Comparison of ENCODE assay signal across 19 cellular contexts in the genomic region with DNA sequence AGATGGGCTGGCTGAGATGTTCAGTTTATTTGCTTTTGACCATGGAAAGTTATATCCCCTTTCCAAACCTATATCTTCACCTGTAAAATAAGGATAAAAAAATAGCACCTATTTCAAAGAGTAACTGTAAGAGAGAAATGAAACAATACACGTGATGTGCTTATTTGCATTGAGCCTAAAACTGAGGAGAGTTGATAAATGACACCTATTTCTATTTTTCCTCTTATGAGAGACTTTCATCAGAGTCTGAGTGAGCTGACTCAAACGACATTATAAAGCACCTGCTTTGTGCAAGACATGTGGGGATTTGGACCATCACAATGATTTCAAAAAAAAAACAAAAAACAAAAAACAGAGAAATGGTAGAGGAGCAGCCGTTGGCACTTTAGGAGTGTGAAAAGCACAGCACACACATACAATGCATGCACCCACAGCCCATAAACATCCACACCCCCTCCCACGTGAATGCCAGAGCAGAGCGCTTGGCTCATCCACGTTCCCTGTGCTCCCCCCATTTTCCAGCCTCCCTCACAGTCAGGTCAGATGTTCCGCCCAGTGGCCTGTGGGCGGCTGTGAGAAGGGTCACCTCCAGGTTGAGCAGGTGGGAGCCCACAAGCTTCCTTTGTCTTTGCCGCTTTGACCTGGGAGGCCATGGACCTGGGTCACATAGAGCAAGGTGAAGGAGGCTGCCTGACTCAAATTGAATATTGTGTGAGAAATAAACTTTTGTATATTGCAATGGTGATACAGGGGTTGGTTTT.
"Had no signal": no experiment of that assay in that cellular context is flagged by ENCODE, and none has a peak within 500 bp of the region (broad histone marks: within the 10 kb centered on the region; RNA-seq: fewer than 3 reads in every experiment).

No MANE protein-coding gene starts in this region.

- H3K4me1 ChIP-seq: pancreas had no signal

- H3K4me2 ChIP-seq: smooth muscle cell had no signal

- H3K4me3 Mint-ChIP-seq: mesothelial cell of epicardium; naive thymus-derived CD4-positive, alpha-beta T cell; nephron progenitor cell; stimulated activated effector memory CD8-positive, alpha-beta T cell treated with anti-CD3 and anti-CD28 coated beads, Interleukin-12 subunit alpha, Interleukin-12 subunit beta, amount 100 ng/mL, for 72 hours had no signal

- H3K4me1 Mint-ChIP-seq: naive thymus-derived CD4-positive, alpha-beta T cell; stimulated activated effector memory CD8-positive, alpha-beta T cell treated with anti-CD3 and anti-CD28 coated beads, Interleukin-12 subunit alpha, Interleukin-12 subunit beta, amount 100 ng/mL, for 72 hours had no signal

- H3K9me3 ChIP-seq: lower lobe of right lung, pancreas, right lobe of liver, stomach, thyroid gland had no signal

- ATAC-seq: left ventricle myocardium superior; lower lobe of right lung; naive thymus-derived CD4-positive, alpha-beta T cell; pancreas; stimulated activated effector memory CD8-positive, alpha-beta T cell treated with anti-CD3 and anti-CD28 coated beads, Interleukin-12 subunit alpha, Interleukin-12 subunit beta, amount 100 ng/mL, for 72 hours had no signal

- H3K36me3 Mint-ChIP-seq: mesothelial cell of epicardium; naive thymus-derived CD4-positive, alpha-beta T cell; stimulated activated effector memory CD8-positive, alpha-beta T cell treated with anti-CD3 and anti-CD28 coated beads, Interleukin-12 subunit alpha, Interleukin-12 subunit beta, amount 100 ng/mL, for 72 hours had no signal

- H3K4me3 ChIP-seq: dorsolateral prefrontal cortex, lower lobe of right lung, pancreas, right lobe of liver, smooth muscle cell, stomach, thyroid gland had no signal

- H3K27ac Mint-ChIP-seq: mesothelial cell of epicardium; stimulated activated effector memory CD8-positive, alpha-beta T cell treated with anti-CD3 and anti-CD28 coated beads, Interleukin-12 subunit alpha, Interleukin-12 subunit beta, amount 100 ng/mL, for 72 hours had no signal

- H3K36me3 ChIP-seq: lower lobe of right lung, pancreas, right lobe of liver, stomach, thyroid gland had no signal

- H3K27ac ChIP-seq: dorsolateral prefrontal cortex, lower lobe of right lung, pancreas, right lobe of liver, stomach, thyroid gland had no signal

- H3K27me3 ChIP-seq: pancreas, right lobe of liver, stomach, thyroid gland had no signal

- DNase-seq: dorsolateral prefrontal cortex; effector CD4-positive, alpha-beta T cell; head of caudate nucleus; left ventricle myocardium superior; lower lobe of right lung; naive thymus-derived CD4-positive, alpha-beta T cell; nephron progenitor cell; occipital lobe; pancreas; stimulated activated CD4-positive, alpha-beta T cell treated with anti-CD3 and anti-CD28 coated beads, Interleukin-2, amount 100 ng/mL, for 24 hours; stimulated activated CD4-positive, alpha-beta T cell treated with anti-CD3 and anti-CD28 coated beads, Interleukin-4, amount 100 ng/mL, for 24 hours; stimulated activated naive CD4-positive, alpha-beta T cell treated with Interleukin-2 at 50 U/mL for 16 hours; stomach; thyroid gland; trophoblast cell had no signal

- H3K9me3 Mint-ChIP-seq: mesothelial cell of epicardium; nephron progenitor cell; stimulated activated effector memory CD8-positive, alpha-beta T cell treated with anti-CD3 and anti-CD28 coated beads, Interleukin-12 subunit alpha, Interleukin-12 subunit beta, amount 100 ng/mL, for 72 hours had no signal
